In genomic region chr2:74554821-74555531, GRCh38 we compare ENCODE assay signal across 7 cellular contexts. TPM values are rescaled to one million over a fixed set of nuclear protein-coding genes. Genes with fewer than 3 reads are reported as not detected.
DNase-seq lines count a peak whose midpoint lies in the region; ATAC-seq and TF ChIP-seq lines count a peak whose summit lies in the region.

No MANE protein-coding gene starts in this region.

- ATAC-seq in GM18517 (IDR thresholded peaks at IDR 0.05; ENCODE audit: unreplicated experiment): peak; percentile 38
- ATAC-seq in HG02642 (IDR thresholded peaks at IDR 0.05; ENCODE audit: poor library complexity, unreplicated experiment): peak; percentile 48

- H3K27ac ChIP-seq in OCI-LY7 (ENCODE audit: low read depth, low read length, poor library complexity, severe bottlenecking) (no peak overlapping the region), adrenal gland (peak overlapping the region; percentile 64 to 89 (median 76))

- H3K9me3 ChIP-seq in OCI-LY7 (ENCODE audit: low read length) (no peaks in the 10 kb centered on the region), adrenal gland (replicated peaks in 1 of 3) (no peaks in the 10 kb centered on the region)

- H4K20me1 ChIP-seq in OCI-LY7 (ENCODE audit: insufficient read depth, low read length): no peaks in the 10 kb centered on the region

- H3K9me2 ChIP-seq in OCI-LY7 (ENCODE audit: insufficient read depth, low read length): no peaks in the 10 kb centered on the region

- H3K4me3 ChIP-seq in OCI-LY7 (ENCODE audit: low read depth, low read length, poor library complexity, severe bottlenecking) (peak overlapping the region; percentile 94), adrenal gland (peak overlapping the region in 3 of 4 donors; percentile 51 to 98 (median 96)), iPS-11a (ENCODE audit: low read depth, low read length) (peak overlapping the region; percentile 88), skeletal muscle cell (ENCODE audit: low read depth, low read length) (peak overlapping the region; percentile 93)

- H3K27me3 ChIP-seq in adrenal gland: no peaks in the 10 kb centered on the region

- intact Hi-C loops in OCI-LY7 (cut with micrococcal nuclease; ENCODE audit: unreplicated experiment) (no loop called here), adrenal gland (cut with DNase I) (no loop called here)

- H3K36me3 ChIP-seq in OCI-LY7 (ENCODE audit: insufficient read depth, low read length): no peaks in the 10 kb centered on the region
- no peaks in the 10 kb centered on the region for H3K36me3 ChIP-seq in adrenal gland (replicated peaks in 1 of 2)

- H2AFZ ChIP-seq in OCI-LY7 (ENCODE audit: low read length): peak overlapping the region; percentile 95

- H3K4me1 ChIP-seq in OCI-LY7 (ENCODE audit: insufficient read depth, low read length, poor library complexity, severe bottlenecking) (peaks cover 13% of the 10 kb centered on the region), adrenal gland (replicated peaks in 1 of 2) (peaks cover 0 to 23% of the 10 kb centered on the region in 2 donors)

- CTCF ChIA-PET in OCI-LY7 (lab: Charles Lee; ENCODE audit: unreplicated experiment): no interaction called here

- POLR2A ChIA-PET in OCI-LY7 (lab: Charles Lee): no interaction called here

- TF ChIP-seq POLR2A in adrenal gland (IDR thresholded peaks at IDR 0.05): no peak

- no peaks in the 10 kb centered on the region for H3K79me2 ChIP-seq in OCI-LY7 (ENCODE audit: insufficient read depth, low read depth, low read length)

- DNase-seq in OCI-LY7 (ENCODE audit: low spot score): peak; percentile 55
- peak in 6 of 7 donors; percentile 39 to 61 (median 48) for DNase-seq in adrenal gland
- no peak for DNase-seq in skeletal muscle cell (ENCODE audit: low read depth)
- no peak for DNase-seq in NCI-H2196 (lab: John Stamatoyannopoulos, UW; ENCODE audit: unreplicated experiment)

- whole genome bisulfite sequencing in adrenal gland, 4 donors: 1 to 7% (median 5%) methylated on average over 20 to 56 of the region's 58 CpGs

- TF ChIP-seq CTCF in OCI-LY7 (conservative IDR thresholded peaks at IDR 0.05; ENCODE audit: low read length): no peak
- TF ChIP-seq CTCF in adrenal gland (IDR thresholded peaks at IDR 0.05): no peak

- peak overlapping the region; percentile 80 for H3K4me2 ChIP-seq in OCI-LY7 (ENCODE audit: low read length)

- BruUV-seq in OCI-LY7 (replicated peaks; lab: Mats Ljungman, UMichigan): TSS peak; percentile 51

RNA-seq across cellular contexts. Expression of gene DOK1, which starts 0.5 kb away (rescaled TPM):
- 13.4 and 19.3 TPM in 2 replicates for total RNA-seq in OCI-LY7 (2014; rRNA removed; shearing (Covaris generic))
- 9.5 and 9.7 TPM in 2 replicates for total RNA-seq in OCI-LY7 (2022)
- total RNA-seq in adrenal gland: 10 to 100 TPM; 15.2 to 49.6 (median 23.3) TPM
- 10 to 100 TPM in 1 of 3 donors, 1 to 10 TPM in 2; 4.0 to 11.3 (median 5.5) TPM for polyA plus RNA-seq in adrenal gland

RNA-seq across cellular contexts. Expression of gene LOXL3, which starts 1.2 kb away (rescaled TPM):
- 0.72 and 0.98 TPM in 2 replicates for total RNA-seq in OCI-LY7 (2014; rRNA removed; shearing (Covaris generic))
- total RNA-seq in OCI-LY7 (2022) (0.21 and 0.79 TPM in 2 replicates), adrenal gland (10 to 100 TPM in 6 of 8 donors, 1 to 10 TPM in 2; 7.7 to 26.4 (median 12.5) TPM)
- 10 to 100 TPM in 2 of 3 donors, 1 to 10 TPM in 1; 3.6 to 13.6 (median 11.2) TPM for polyA plus RNA-seq in adrenal gland

RNA-seq across cellular contexts. Expression of gene HTRA2, which starts 25.2 kb away (rescaled TPM):
- total RNA-seq in OCI-LY7 (2014; rRNA removed; shearing (Covaris generic)): 54.8 and 60.4 TPM in 2 replicates
- total RNA-seq in OCI-LY7 (2022): 50.7 and 59.4 TPM in 2 replicates
- 10 to 100 TPM; 19.1 to 47.4 (median 36.7) TPM for total RNA-seq in adrenal gland
- polyA plus RNA-seq in adrenal gland: 10 to 100 TPM; 25.6 to 42.0 (median 29.0) TPM

RNA-seq across cellular contexts. Expression of gene AUP1, which starts 25.5 kb away (rescaled TPM):
- total RNA-seq in OCI-LY7 (2014; rRNA removed; shearing (Covaris generic)): 163 and 188 TPM in 2 replicates
- total RNA-seq in OCI-LY7 (2022): 121 and 122 TPM in 2 replicates
- total RNA-seq in adrenal gland: 100 to 1,000 TPM in 5 of 8 donors, 10 to 100 TPM in 3; 88.5 to 122 (median 105) TPM
- 100 to 1,000 TPM; 118 to 527 (median 329) TPM for polyA plus RNA-seq in adrenal gland

RNA-seq across cellular contexts. Expression of gene DQX1, which starts 28.9 kb away (rescaled TPM):
- 0.32 and 0.54 TPM in 2 replicates for total RNA-seq in OCI-LY7 (2014; rRNA removed; shearing (Covaris generic))
- 0.76 and 1.8 TPM in 2 replicates for total RNA-seq in OCI-LY7 (2022)
- under 1 TPM in 1 of 8 donors, not detected in 7; 0.31 TPM for total RNA-seq in adrenal gland
- polyA plus RNA-seq in adrenal gland: under 1 TPM in 2 of 3 donors, not detected in 1; 0.17 to 0.32 TPM

Comparison
In these comparisons a context has a peak if more than half of its experiments do, and no peak if none do; other contexts are left out.
1. DNase-seq: peak in OCI-LY7 (single experiment) and adrenal gland (6 of 7); none in skeletal muscle cell (single experiment) and NCI-H2196 (single experiment).
2. RNA of gene LOXL3, which starts 1.2 kb away (total RNA-seq): 7.7 to 26.4 TPM in adrenal gland; 0.21 to 0.98 TPM in OCI-LY7; every median in the first group is over 4 times any median in the second.
3. Peak in every context shown above with its lines, with median percentiles within 50 percentile points of each other: H3K4me3 ChIP-seq.